ENCODE assay signal across 13 cellular contexts in genomic region chr11:125468852-125469251, GRCh38. TPM values are rescaled to one million over a fixed set of nuclear protein-coding genes. Genes with fewer than 3 reads are reported as not detected.
DNase-seq lines count a peak whose midpoint lies in the region; ATAC-seq and TF ChIP-seq lines count a peak whose summit lies in the region.
"Had no signal": no experiment of that assay in that cellular context is flagged by ENCODE, and none has a peak within 500 bp of the region (broad histone marks: within the 10 kb centered on the region; RNA-seq: fewer than 3 reads in every experiment).

No MANE protein-coding gene starts in this region.

- TF ChIP-seq CTCF in dorsolateral prefrontal cortex (IDR thresholded peaks at IDR 0.05 in 54 of 56, conservative IDR thresholded peaks at IDR 0.05 in 2 of 56; ENCODE audit: low read depth in 1 of 56, partially characterized antibody in 56 of 56): no peak
- TF ChIP-seq CTCF in thoracic aorta (IDR thresholded peaks at IDR 0.05): no peak
- TF ChIP-seq CTCF in breast epithelium (IDR thresholded peaks at IDR 0.05): no peak

- peak; percentile 62 for ATAC-seq in thoracic aorta (ENCODE audit: insufficient number of reproducible peaks, low FRiP score, low read depth)
- ATAC-seq: HCT116 had no signal

- peaks cover 14% of the 10 kb centered on the region for H3K27me3 Mint-ChIP-seq in activated naive CD4-positive, alpha-beta T cell treated with anti-CD3 and anti-CD28 coated beads, Interleukin-2, amount 10 ng/mL, durations not matched to agents 7 days and 5 days

- CTCF ChIA-PET in activated naive CD4-positive, alpha-beta T cell treated with anti-CD3 and anti-CD28 coated beads, Interleukin-2, amount 10 ng/mL, durations not matched to agents 7 days and 5 days (lab: Charles Lee): no interaction called here

- no peaks in the 10 kb centered on the region for H3K36me3 Mint-ChIP-seq in activated naive CD4-positive, alpha-beta T cell treated with anti-CD3 and anti-CD28 coated beads, Interleukin-2, amount 10 ng/mL, durations not matched to agents 7 days and 5 days
- H3K36me3 Mint-ChIP-seq: CD4-positive, alpha-beta memory T cell had no signal

- H3K9me3 ChIP-seq in MG63: no peaks in the 10 kb centered on the region
- no peaks in the 10 kb centered on the region for H3K9me3 ChIP-seq in thoracic aorta
- H3K9me3 ChIP-seq in breast epithelium: no peaks in the 10 kb centered on the region
- H3K9me3 ChIP-seq: BE2C had no signal

- intact Hi-C loops in dorsolateral prefrontal cortex (cut with DNase I): no loop called here
- intact Hi-C loops in breast epithelium (cut with DNase I; ENCODE audit: low total_unique reads): no loop called here

- peak; percentile 43 for DNase-seq in MG63
- no peak for DNase-seq in dorsolateral prefrontal cortex
- peak; percentile 46 for DNase-seq in islet precursor cell
- DNase-seq in thoracic aorta (ENCODE audit: low spot score): no peak
- no peak for DNase-seq in breast epithelium (ENCODE audit: low spot score in 2 of 2)
- no peak for DNase-seq in D341Med (ENCODE audit: low spot score)
- no peak for DNase-seq in activated naive CD4-positive, alpha-beta T cell treated with anti-CD3 and anti-CD28 coated beads, Interleukin-2, amount 10 ng/mL, durations not matched to agents 7 days and 5 days
- DNase-seq: BE2C; CD4-positive, alpha-beta memory T cell; COR-L47; GM23248 had no signal

- H3K4me1 Mint-ChIP-seq in activated naive CD4-positive, alpha-beta T cell treated with anti-CD3 and anti-CD28 coated beads, Interleukin-2, amount 10 ng/mL, durations not matched to agents 7 days and 5 days: no peaks in the 10 kb centered on the region
- H3K4me1 Mint-ChIP-seq: CD4-positive, alpha-beta memory T cell had no signal

- TF ChIP-seq POLR2A in breast epithelium (IDR thresholded peaks at IDR 0.05): no peak

- no peak overlapping the region for H3K27ac Mint-ChIP-seq in activated naive CD4-positive, alpha-beta T cell treated with anti-CD3 and anti-CD28 coated beads, Interleukin-2, amount 10 ng/mL, durations not matched to agents 7 days and 5 days
- H3K27ac Mint-ChIP-seq: CD4-positive, alpha-beta memory T cell had no signal

- no peaks in the 10 kb centered on the region for H3K9me3 Mint-ChIP-seq in activated naive CD4-positive, alpha-beta T cell treated with anti-CD3 and anti-CD28 coated beads, Interleukin-2, amount 10 ng/mL, durations not matched to agents 7 days and 5 days
- H3K9me3 Mint-ChIP-seq: CD4-positive, alpha-beta memory T cell had no signal

- H3K36me3 ChIP-seq in MG63 (no peaks in the 10 kb centered on the region), thoracic aorta (no peaks in the 10 kb centered on the region), breast epithelium (no peaks in the 10 kb centered on the region)
- H3K36me3 ChIP-seq: BE2C had no signal

- H3K27ac ChIP-seq in dorsolateral prefrontal cortex (peak overlapping the region in 58 of 59 donors; percentile 39 to 100 (median 92)), thoracic aorta (no peak overlapping the region), breast epithelium (no peak overlapping the region)
- H3K27ac ChIP-seq: C4-2B, GM23248 had no signal

- H3K4me1 ChIP-seq in thoracic aorta (ENCODE audit: control insufficient read depth in 1 of 2, low read depth in 2 of 2): peaks cover under 1 to 9% of the 10 kb centered on the region in 2 donors
- no peaks in the 10 kb centered on the region for H3K4me1 ChIP-seq in breast epithelium
- H3K4me1 ChIP-seq: BE2C had no signal

- no peaks in the 10 kb centered on the region for H3K27me3 ChIP-seq in MG63
- no peaks in the 10 kb centered on the region for H3K27me3 ChIP-seq in dorsolateral prefrontal cortex
- H3K27me3 ChIP-seq in thoracic aorta (replicated peaks; ENCODE audit: insufficient read depth): no peaks in the 10 kb centered on the region
- no peaks in the 10 kb centered on the region for H3K27me3 ChIP-seq in breast epithelium

- no peak overlapping the region for H3K4me3 Mint-ChIP-seq in activated naive CD4-positive, alpha-beta T cell treated with anti-CD3 and anti-CD28 coated beads, Interleukin-2, amount 10 ng/mL, durations not matched to agents 7 days and 5 days
- H3K4me3 Mint-ChIP-seq: CD4-positive, alpha-beta memory T cell had no signal

- H3K4me3 ChIP-seq in MG63 (no peak overlapping the region), dorsolateral prefrontal cortex (no peak overlapping the region), thoracic aorta (no peak overlapping the region), breast epithelium (no peak overlapping the region)
- H3K4me3 ChIP-seq: GM23248 had no signal

RNA-seq across cellular contexts. Expression of gene FEZ1, which starts 27.2 kb away (rescaled TPM):
- total RNA-seq in MG63 (2014; rRNA removed; shearing (Covaris generic); ENCODE audit: low replicate concordance): 64.3 and 90.0 TPM in 2 replicates
- total RNA-seq in dorsolateral prefrontal cortex: 100 to 1,000 TPM; 271 to 977 (median 455) TPM
- 10 to 100 TPM; 83.0 to 96.5 TPM for total RNA-seq in thoracic aorta
- total RNA-seq in breast epithelium: 10 to 100 TPM in 2 of 3 donors, 1 to 10 TPM in 1; 4.8 to 20.8 (median 14.4) TPM

Comparison
In these comparisons a context has a peak if more than half of its experiments do, and no peak if none do; other contexts are left out.
1. DNase-seq: peak in MG63 (single experiment) and islet precursor cell (single experiment); none in dorsolateral prefrontal cortex (0 of 10), thoracic aorta (single experiment), breast epithelium (0 of 2), D341Med (single experiment) and activated naive CD4-positive, alpha-beta T cell treated with anti-CD3 and anti-CD28 coated beads, Interleukin-2, amount 10 ng/mL, durations not matched to agents 7 days and 5 days (single experiment).
2. H3K27ac ChIP-seq: peak in dorsolateral prefrontal cortex (58 of 59); none in thoracic aorta (0 of 2) and breast epithelium (0 of 2).